ENCODE assay signal across 21 cellular contexts in the genomic region with DNA sequence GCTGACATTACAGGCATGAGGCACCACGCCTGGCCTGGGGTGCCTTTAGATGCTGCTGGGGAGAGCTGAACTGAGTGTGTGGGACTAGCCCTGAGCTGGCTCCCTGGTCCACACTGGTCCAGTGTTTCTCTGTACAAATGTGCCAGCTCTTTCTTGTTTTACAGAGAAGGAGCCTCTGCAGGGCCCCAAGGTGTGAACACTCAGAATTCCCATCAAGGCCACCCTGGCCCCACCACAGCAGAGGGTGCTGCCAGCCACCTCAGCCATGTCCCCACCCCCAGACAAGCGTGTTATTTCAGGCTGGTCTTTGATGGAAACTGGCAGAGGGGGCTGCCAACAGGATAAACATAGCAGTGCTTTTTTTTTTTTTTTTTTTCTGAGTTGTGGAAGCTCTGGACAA.
"Had no signal": no experiment of that assay in that cellular context is flagged by ENCODE, and none has a peak within 500 bp of the region (broad histone marks: within the 10 kb centered on the region; RNA-seq: fewer than 3 reads in every experiment).

No MANE protein-coding gene starts in this region.

- H3K4me3 ChIP-seq: adrenal gland, dorsolateral prefrontal cortex, esophagus squamous epithelium, gastrocnemius medialis, thyroid gland had no signal

- H3K9me3 ChIP-seq: adrenal gland, esophagus squamous epithelium, gastrocnemius medialis, thyroid gland had no signal

- DNase-seq: activated B cell treated with CpG ODN at 0.5 μM for 24 hours; activated CD4-positive, alpha-beta T cell treated with anti-CD3 and anti-CD28 coated beads for 36 hours; activated CD4-positive, alpha-beta T cell treated with anti-CD3 and anti-CD28 coated beads, Interleukin-2, amount 50 U/mL, for 4 hours; activated CD8-positive, alpha-beta memory T cell treated with anti-CD3 and anti-CD28 coated beads for 24 hours; activated CD8-positive, alpha-beta memory T cell treated with anti-CD3 and anti-CD28 coated beads, Interleukin-2, amount 50 U/mL, for 4 hours; activated T-cell treated with anti-CD3 and anti-CD28 coated beads, Interleukin-2, amount 50 U/mL, for 24 hours; adrenal gland; dorsolateral prefrontal cortex; esophagus squamous epithelium; gastrocnemius medialis; head of caudate nucleus; nephron progenitor cell; nucleus accumbens; stimulated activated CD4-positive, alpha-beta T cell treated with anti-CD3 and anti-CD28 coated beads, Interleukin-12 subunit alpha, Interleukin-12 subunit beta, amount 100 ng/mL, for 4 hours; stimulated activated CD4-positive, alpha-beta T cell treated with anti-CD3 and anti-CD28 coated beads, Interleukin-4, amount 100 ng/mL, for 4 hours; stimulated activated naive CD8-positive, alpha-beta T cell treated with anti-CD3 and anti-CD28 coated beads, Interleukin-15, Interleukin-2, amounts not matched to agents 100 U/mL and 50 U/mL, for 24 hours; T-helper 17 cell; thyroid gland had no signal

- H3K27ac Mint-ChIP-seq: activated B cell treated with CpG ODN at 0.5 μM for 24 hours; activated CD4-positive, alpha-beta T cell treated with anti-CD3 and anti-CD28 coated beads for 36 hours; activated naive CD8-positive, alpha-beta T cell; activated T-cell treated with anti-CD3 and anti-CD28 coated beads, Interleukin-2, amount 50 U/mL, for 24 hours; activated T-helper 17 cell treated with anti-CD3 and anti-CD28 coated beads, Interleukin-2, amount 50 U/mL, for 72 hours; T-helper 17 cell had no signal

- H3K4me1 Mint-ChIP-seq: activated B cell treated with CpG ODN at 0.5 μM for 24 hours; activated CD4-positive, alpha-beta T cell treated with anti-CD3 and anti-CD28 coated beads for 36 hours; central memory CD8-positive, alpha-beta T cell had no signal

- H3K27ac ChIP-seq: dorsolateral prefrontal cortex, esophagus squamous epithelium, thyroid gland had no signal

- H3K9me3 Mint-ChIP-seq: activated T-cell treated with anti-CD3 and anti-CD28 coated beads, Interleukin-2, amount 50 U/mL, for 24 hours; activated T-helper 17 cell treated with anti-CD3 and anti-CD28 coated beads, Interleukin-2, amount 50 U/mL, for 72 hours; central memory CD8-positive, alpha-beta T cell had no signal

- H3K27me3 ChIP-seq: adrenal gland, dorsolateral prefrontal cortex, gastrocnemius medialis, thyroid gland had no signal

- H3K36me3 ChIP-seq: adrenal gland, esophagus squamous epithelium, gastrocnemius medialis, thyroid gland had no signal

- ATAC-seq: activated CD4-positive, alpha-beta T cell treated with anti-CD3 and anti-CD28 coated beads for 36 hours; activated T-helper 17 cell treated with anti-CD3 and anti-CD28 coated beads, Interleukin-2, amount 50 U/mL, for 72 hours; gastrocnemius medialis; stimulated activated naive CD8-positive, alpha-beta T cell treated with anti-CD3 and anti-CD28 coated beads, Interleukin-15, Interleukin-2, amounts not matched to agents 100 U/mL and 50 U/mL, for 24 hours; T-helper 17 cell had no signal

- H3K27me3 Mint-ChIP-seq: activated CD4-positive, alpha-beta T cell treated with anti-CD3 and anti-CD28 coated beads for 36 hours; activated naive CD8-positive, alpha-beta T cell; activated T-cell treated with anti-CD3 and anti-CD28 coated beads, Interleukin-2, amount 50 U/mL, for 24 hours; central memory CD8-positive, alpha-beta T cell had no signal

- H3K36me3 Mint-ChIP-seq: activated naive CD8-positive, alpha-beta T cell had no signal

- H3K4me3 Mint-ChIP-seq: activated B cell treated with CpG ODN at 0.5 μM for 24 hours; activated CD4-positive, alpha-beta T cell treated with anti-CD3 and anti-CD28 coated beads for 36 hours; activated naive CD8-positive, alpha-beta T cell; activated T-cell treated with anti-CD3 and anti-CD28 coated beads, Interleukin-2, amount 50 U/mL, for 24 hours; activated T-helper 17 cell treated with anti-CD3 and anti-CD28 coated beads, Interleukin-2, amount 50 U/mL, for 72 hours; central memory CD8-positive, alpha-beta T cell; nephron progenitor cell; T-helper 17 cell had no signal
